In genomic region chrX:151419748-151420147, GRCh38 we compare ENCODE assay signal across 1 cellular context.
TF ChIP-seq lines count a peak whose summit lies in the region.

No MANE protein-coding gene starts in this region.

TF ChIP-seq in WTC11, 78 proteins besides CTCF, POLR2A, EP300 and RAD21 (continued from another document):
- TF ChIP-seq, protein P1, sequence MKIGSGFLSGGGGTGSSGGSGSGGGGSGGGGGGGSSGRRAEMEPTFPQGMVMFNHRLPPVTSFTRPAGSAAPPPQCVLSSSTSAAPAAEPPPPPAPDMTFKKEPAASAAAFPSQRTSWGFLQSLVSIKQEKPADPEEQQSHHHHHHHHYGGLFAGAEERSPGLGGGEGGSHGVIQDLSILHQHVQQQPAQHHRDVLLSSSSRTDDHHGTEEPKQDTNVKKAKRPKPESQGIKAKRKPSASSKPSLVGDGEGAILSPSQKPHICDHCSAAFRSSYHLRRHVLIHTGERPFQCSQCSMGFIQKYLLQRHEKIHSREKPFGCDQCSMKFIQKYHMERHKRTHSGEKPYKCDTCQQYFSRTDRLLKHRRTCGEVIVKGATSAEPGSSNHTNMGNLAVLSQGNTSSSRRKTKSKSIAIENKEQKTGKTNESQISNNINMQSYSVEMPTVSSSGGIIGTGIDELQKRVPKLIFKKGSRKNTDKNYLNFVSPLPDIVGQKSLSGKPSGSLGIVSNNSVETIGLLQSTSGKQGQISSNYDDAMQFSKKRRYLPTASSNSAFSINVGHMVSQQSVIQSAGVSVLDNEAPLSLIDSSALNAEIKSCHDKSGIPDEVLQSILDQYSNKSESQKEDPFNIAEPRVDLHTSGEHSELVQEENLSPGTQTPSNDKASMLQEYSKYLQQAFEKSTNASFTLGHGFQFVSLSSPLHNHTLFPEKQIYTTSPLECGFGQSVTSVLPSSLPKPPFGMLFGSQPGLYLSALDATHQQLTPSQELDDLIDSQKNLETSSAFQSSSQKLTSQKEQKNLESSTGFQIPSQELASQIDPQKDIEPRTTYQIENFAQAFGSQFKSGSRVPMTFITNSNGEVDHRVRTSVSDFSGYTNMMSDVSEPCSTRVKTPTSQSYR (CRISPR knock-in tag; IDR thresholded peaks at IDR 0.05): no peak
- no peak for TF ChIP-seq ZNF138 (CRISPR knock-in tag; conservative IDR thresholded peaks at IDR 0.05)
- TF ChIP-seq, protein P2, sequence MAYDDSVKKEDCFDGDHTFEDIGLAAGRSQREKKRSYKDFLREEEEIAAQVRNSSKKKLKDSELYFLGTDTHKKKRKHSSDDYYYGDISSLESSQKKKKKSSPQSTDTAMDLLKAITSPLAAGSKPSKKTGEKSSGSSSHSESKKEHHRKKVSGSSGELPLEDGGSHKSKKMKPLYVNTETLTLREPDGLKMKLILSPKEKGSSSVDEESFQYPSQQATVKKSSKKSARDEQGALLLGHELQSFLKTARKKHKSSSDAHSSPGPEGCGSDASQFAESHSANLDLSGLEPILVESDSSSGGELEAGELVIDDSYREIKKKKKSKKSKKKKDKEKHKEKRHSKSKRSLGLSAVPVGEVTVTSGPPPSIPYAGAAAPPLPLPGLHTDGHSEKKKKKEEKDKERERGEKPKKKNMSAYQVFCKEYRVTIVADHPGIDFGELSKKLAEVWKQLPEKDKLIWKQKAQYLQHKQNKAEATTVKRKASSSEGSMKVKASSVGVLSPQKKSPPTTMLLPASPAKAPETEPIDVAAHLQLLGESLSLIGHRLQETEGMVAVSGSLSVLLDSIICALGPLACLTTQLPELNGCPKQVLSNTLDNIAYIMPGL (CRISPR knock-in tag; IDR thresholded peaks at IDR 0.05): no peak
- TF ChIP-seq ZBTB21 (CRISPR knock-in tag; IDR thresholded peaks at IDR 0.05; ENCODE audit: borderline replicate concordance): no peak
- no peak for TF ChIP-seq ZNF423 (CRISPR knock-in tag; IDR thresholded peaks at IDR 0.05)
- no peak for TF ChIP-seq ZNF532 (CRISPR knock-in tag; IDR thresholded peaks at IDR 0.05; ENCODE audit: borderline replicate concordance)
- TF ChIP-seq ESRRA (CRISPR knock-in tag; IDR thresholded peaks at IDR 0.05; ENCODE audit: borderline replicate concordance): no peak
